In the genomic region with DNA sequence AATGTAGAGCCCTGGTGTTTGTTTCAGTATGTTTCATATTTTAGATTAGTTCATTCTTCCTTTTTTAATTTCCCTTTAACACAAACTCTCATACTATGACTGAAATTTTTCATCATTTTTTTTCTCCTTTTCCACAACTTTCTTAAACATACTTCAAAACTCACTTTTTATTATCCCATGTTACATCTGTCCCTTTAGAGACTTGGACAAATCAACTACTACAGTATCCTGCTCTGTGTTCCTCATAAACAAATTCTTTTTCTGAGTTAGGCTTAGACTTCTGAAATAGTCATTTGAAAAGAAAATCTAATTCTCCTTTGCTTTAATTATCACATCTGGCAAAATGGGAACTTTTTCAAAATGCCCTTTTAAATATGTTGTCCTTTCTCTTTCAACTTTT, we compare ENCODE assay signal across 16 cellular contexts. TPM values are rescaled to one million over a fixed set of nuclear protein-coding genes. Genes with fewer than 3 reads are reported as not detected.
A peak's percentile ranks its signal among the peaks of the same experiment; 100 is the strongest.
DNase-seq lines count a peak whose midpoint lies in the region; ATAC-seq and TF ChIP-seq lines count a peak whose summit lies in the region.
"Had no signal": no experiment of that assay in that cellular context is flagged by ENCODE, and none has a peak within 500 bp of the region (broad histone marks: within the 10 kb centered on the region; RNA-seq: fewer than 3 reads in every experiment).

No MANE protein-coding gene starts in this region.

- no peak for TF ChIP-seq POLR2A in erythroblast (IDR thresholded peaks at IDR 0.05; ENCODE audit: low read length)

- H3K36me3 Mint-ChIP-seq in stimulated activated naive CD8-positive, alpha-beta T cell treated with anti-CD3 and anti-CD28 coated beads, Interleukin-15, Interleukin-2, amounts not matched to agents 100 ng/mL and 50 ng/mL, for 24 hours (ENCODE audit: low read depth) = peaks cover 28% of the 10 kb centered on the region
- H3K36me3 Mint-ChIP-seq in T-helper 17 cell (ENCODE audit: low read depth) = peaks cover 4% of the 10 kb centered on the region
- H3K36me3 Mint-ChIP-seq in glutamatergic neuron (ENCODE audit: unreplicated experiment) = no peaks in the 10 kb centered on the region

- H3K9me3 Mint-ChIP-seq in stimulated activated naive CD8-positive, alpha-beta T cell treated with anti-CD3 and anti-CD28 coated beads, Interleukin-15, Interleukin-2, amounts not matched to agents 100 ng/mL and 50 ng/mL, for 24 hours = no peaks in the 10 kb centered on the region
- H3K9me3 Mint-ChIP-seq in glutamatergic neuron (ENCODE audit: unreplicated experiment) = no peaks in the 10 kb centered on the region
- H3K9me3 Mint-ChIP-seq in stimulated activated naive CD8-positive, alpha-beta T cell treated with anti-CD3 and anti-CD28 coated beads, Interleukin-15, amount 100 ng/mL, for 72 hours = no peaks in the 10 kb centered on the region

- no peak for TF ChIP-seq CTCF in glutamatergic neuron (IDR thresholded peaks at IDR 0.05; ENCODE audit: partially characterized antibody, unreplicated experiment)

- peak overlapping the region; percentile 84 for H3K27ac Mint-ChIP-seq in stimulated activated naive CD8-positive, alpha-beta T cell treated with anti-CD3 and anti-CD28 coated beads, Interleukin-15, Interleukin-2, amounts not matched to agents 100 ng/mL and 50 ng/mL, for 24 hours
- H3K27ac Mint-ChIP-seq in T-helper 17 cell (peak overlapping the region; percentile 54), glutamatergic neuron (ENCODE audit: unreplicated experiment) (peak overlapping the region; percentile 1)
- H3K27ac Mint-ChIP-seq in stimulated activated naive CD8-positive, alpha-beta T cell treated with anti-CD3 and anti-CD28 coated beads, Interleukin-15, amount 100 ng/mL, for 72 hours = peak overlapping the region; percentile 1 to 8

- H3K4me1 Mint-ChIP-seq in stimulated activated naive CD8-positive, alpha-beta T cell treated with anti-CD3 and anti-CD28 coated beads, Interleukin-15, Interleukin-2, amounts not matched to agents 100 ng/mL and 50 ng/mL, for 24 hours (ENCODE audit: low read depth) = peaks cover 85% of the 10 kb centered on the region
- H3K4me1 Mint-ChIP-seq in T-helper 17 cell (peaks cover 62% of the 10 kb centered on the region), glutamatergic neuron (ENCODE audit: low read depth, unreplicated experiment) (peaks cover 41% of the 10 kb centered on the region)
- peaks cover 79% of the 10 kb centered on the region for H3K4me1 Mint-ChIP-seq in stimulated activated naive CD8-positive, alpha-beta T cell treated with anti-CD3 and anti-CD28 coated beads, Interleukin-15, amount 100 ng/mL, for 72 hours

- H3K27me3 Mint-ChIP-seq in stimulated activated naive CD8-positive, alpha-beta T cell treated with anti-CD3 and anti-CD28 coated beads, Interleukin-15, Interleukin-2, amounts not matched to agents 100 ng/mL and 50 ng/mL, for 24 hours = no peaks in the 10 kb centered on the region
- no peaks in the 10 kb centered on the region for H3K27me3 Mint-ChIP-seq in T-helper 17 cell
- peaks cover 2% of the 10 kb centered on the region for H3K27me3 Mint-ChIP-seq in glutamatergic neuron (ENCODE audit: unreplicated experiment)
- no peaks in the 10 kb centered on the region for H3K27me3 Mint-ChIP-seq in stimulated activated naive CD8-positive, alpha-beta T cell treated with anti-CD3 and anti-CD28 coated beads, Interleukin-15, amount 100 ng/mL, for 72 hours

- peak overlapping the region; percentile 21 for H3K4me3 Mint-ChIP-seq in stimulated activated naive CD8-positive, alpha-beta T cell treated with anti-CD3 and anti-CD28 coated beads, Interleukin-15, Interleukin-2, amounts not matched to agents 100 ng/mL and 50 ng/mL, for 24 hours
- H3K4me3 Mint-ChIP-seq in T-helper 17 cell (peak overlapping the region; percentile 78), glutamatergic neuron (ENCODE audit: unreplicated experiment) (peak overlapping the region; percentile 14)
- H3K4me3 Mint-ChIP-seq in stimulated activated naive CD8-positive, alpha-beta T cell treated with anti-CD3 and anti-CD28 coated beads, Interleukin-15, amount 100 ng/mL, for 72 hours = peak overlapping the region; percentile 2 to 24

- no peaks in the 10 kb centered on the region for H3K9me3 ChIP-seq in T-helper 17 cell (ENCODE audit: control insufficient read depth, low read length, poor library complexity, severe bottlenecking)
- H3K9me3 ChIP-seq: heart left ventricle, testis had no signal

- no peak for DNase-seq in stimulated activated naive CD8-positive, alpha-beta T cell treated with anti-CD3 and anti-CD28 coated beads, Interleukin-15, Interleukin-2, amounts not matched to agents 100 U/mL and 50 U/mL, for 24 hours
- DNase-seq in T-helper 17 cell (no peak), glutamatergic neuron (no peak), HuH-7 (ENCODE audit: low spot score) (no peak), erythroblast (lab: John Stamatoyannopoulos, UW) (no peak)
- DNase-seq in stimulated activated naive CD8-positive, alpha-beta T cell treated with anti-CD3 and anti-CD28 coated beads, Interleukin-15, amount 100 ng/mL, for 72 hours = no peak
- DNase-seq: cerebellar nuclear complex, DND-41, heart left ventricle, kidney, NCI-H1694 treated with DMSO at 0.1 percent for 48 hours, PC-3, testis had no signal

- no peak for ATAC-seq in stimulated activated naive CD8-positive, alpha-beta T cell treated with anti-CD3 and anti-CD28 coated beads, Interleukin-15, Interleukin-2, amounts not matched to agents 100 U/mL and 50 U/mL, for 24 hours
- ATAC-seq in T-helper 17 cell = no peak
- ATAC-seq in stimulated activated naive CD8-positive, alpha-beta T cell treated with anti-CD3 and anti-CD28 coated beads, Interleukin-15, amount 100 ng/mL, for 72 hours = no peak
- ATAC-seq in GM21367 (IDR thresholded peaks at IDR 0.05; ENCODE audit: unreplicated experiment) = no peak
- ATAC-seq: esophagus mucosa, heart left ventricle, PC-3 had no signal

RNA-seq across cellular contexts. Expression of a gene that starts 15.3 kb away (rescaled TPM):
- total RNA-seq in T-helper 17 cell (100 to 1,000 TPM; 318 to 325 TPM), glutamatergic neuron (ENCODE audit: unreplicated experiment) (372 TPM)

RNA-seq across cellular contexts. Expression of a gene that starts 32.9 kb away (rescaled TPM):
- total RNA-seq in T-helper 17 cell (100 to 1,000 TPM; 106 to 123 TPM), glutamatergic neuron (ENCODE audit: unreplicated experiment) (128 TPM)

Comparison
In these comparisons a context has a peak if more than half of its experiments do, and no peak if none do; other contexts are left out.
1. H3K27ac Mint-ChIP-seq: peak in every context shown above with its lines; median percentile 84 in stimulated activated naive CD8-positive, alpha-beta T cell treated with anti-CD3 and anti-CD28 coated beads, Interleukin-15, Interleukin-2, amounts not matched to agents 100 ng/mL and 50 ng/mL, for 24 hours; 54 in T-helper 17 cell; 4 in stimulated activated naive CD8-positive, alpha-beta T cell treated with anti-CD3 and anti-CD28 coated beads, Interleukin-15, amount 100 ng/mL, for 72 hours; 1 in glutamatergic neuron.
2. H3K4me3 Mint-ChIP-seq: peak in every context shown above with its lines; median percentile 78 in T-helper 17 cell; 21 in stimulated activated naive CD8-positive, alpha-beta T cell treated with anti-CD3 and anti-CD28 coated beads, Interleukin-15, Interleukin-2, amounts not matched to agents 100 ng/mL and 50 ng/mL, for 24 hours; 14 in glutamatergic neuron; 13 in stimulated activated naive CD8-positive, alpha-beta T cell treated with anti-CD3 and anti-CD28 coated beads, Interleukin-15, amount 100 ng/mL, for 72 hours.